Comparison of ENCODE assay signal across 10 cellular contexts in genomic region chr17:39777534-39778365, GRCh38.
DNase-seq lines count a peak whose midpoint lies in the region; ATAC-seq and TF ChIP-seq lines count a peak whose summit lies in the region.
"Had no signal": no experiment of that assay in that cellular context is flagged by ENCODE, and none has a peak within 500 bp of the region (broad histone marks: within the 10 kb centered on the region; RNA-seq: fewer than 3 reads in every experiment).

No MANE protein-coding gene starts in this region.

- peaks cover 52% of the 10 kb centered on the region for H3K36me3 Mint-ChIP-seq in effector memory CD8-positive, alpha-beta T cell (ENCODE audit: insufficient read depth)
- no peaks in the 10 kb centered on the region for H3K36me3 Mint-ChIP-seq in nephron progenitor cell (ENCODE audit: low read depth)

- DNase-seq in GM12865 (ENCODE audit: low read depth) (peak; percentile 88), KG1 (lab: John Stamatoyannopoulos, UW) (no peak), nephron progenitor cell (no peak)
- DNase-seq in effector memory CD8-positive, alpha-beta T cell, result no peak
- no peak for DNase-seq in stimulated activated CD4-positive, alpha-beta T cell treated with anti-CD3 and anti-CD28 coated beads, Interleukin-12 subunit alpha, Interleukin-12 subunit beta, amount 100 ng/mL, for 4 hours
- DNase-seq: effector CD4-positive, alpha-beta T cell; left ventricle myocardium superior had no signal

- H3K4me3 ChIP-seq in GM12865 (ENCODE audit: low read depth, low read length), result peak overlapping the region; percentile 90

- H3K27ac Mint-ChIP-seq in effector memory CD8-positive, alpha-beta T cell, result peak overlapping the region; percentile 88 to 97
- H3K27ac Mint-ChIP-seq in nephron progenitor cell, result no peak overlapping the region

- peaks cover 56 to 68% of the 10 kb centered on the region in 2 donors for H3K4me1 Mint-ChIP-seq in effector memory CD8-positive, alpha-beta T cell (ENCODE audit: low read depth in 2 of 2)
- H3K4me1 Mint-ChIP-seq in nephron progenitor cell, result peaks cover 33% of the 10 kb centered on the region

- no peaks in the 10 kb centered on the region for H3K27me3 Mint-ChIP-seq in effector memory CD8-positive, alpha-beta T cell
- peaks cover 42% of the 10 kb centered on the region for H3K27me3 Mint-ChIP-seq in nephron progenitor cell (ENCODE audit: low read depth, poor library complexity)

- peak overlapping the region; percentile 92 for H3K4me3 Mint-ChIP-seq in effector memory CD8-positive, alpha-beta T cell
- no peak overlapping the region for H3K4me3 Mint-ChIP-seq in nephron progenitor cell

- ATAC-seq in GM19397 (IDR thresholded peaks at IDR 0.05; ENCODE audit: unreplicated experiment), result peak; percentile 44
- peak; percentile 52 for ATAC-seq in HG03439 (IDR thresholded peaks at IDR 0.05; ENCODE audit: unreplicated experiment)
- peak; percentile 52 for ATAC-seq in effector memory CD8-positive, alpha-beta T cell (replicated peaks)
- ATAC-seq in HG03469 (IDR thresholded peaks at IDR 0.05; ENCODE audit: unreplicated experiment), result no peak
- ATAC-seq: left ventricle myocardium superior had no signal

- no peak for TF ChIP-seq CTCF in GM12865 (IDR thresholded peaks at IDR 0.05; ENCODE audit: insufficient read depth, low read depth, low read length, missing control alignments)
- no peak for TF ChIP-seq CTCF in nephron progenitor cell (IDR thresholded peaks at IDR 0.05)

- no peaks in the 10 kb centered on the region for H3K9me3 Mint-ChIP-seq in effector memory CD8-positive, alpha-beta T cell
- no peaks in the 10 kb centered on the region for H3K9me3 Mint-ChIP-seq in nephron progenitor cell
